ENCODE assay signal across 27 cellular contexts in the genomic region with DNA sequence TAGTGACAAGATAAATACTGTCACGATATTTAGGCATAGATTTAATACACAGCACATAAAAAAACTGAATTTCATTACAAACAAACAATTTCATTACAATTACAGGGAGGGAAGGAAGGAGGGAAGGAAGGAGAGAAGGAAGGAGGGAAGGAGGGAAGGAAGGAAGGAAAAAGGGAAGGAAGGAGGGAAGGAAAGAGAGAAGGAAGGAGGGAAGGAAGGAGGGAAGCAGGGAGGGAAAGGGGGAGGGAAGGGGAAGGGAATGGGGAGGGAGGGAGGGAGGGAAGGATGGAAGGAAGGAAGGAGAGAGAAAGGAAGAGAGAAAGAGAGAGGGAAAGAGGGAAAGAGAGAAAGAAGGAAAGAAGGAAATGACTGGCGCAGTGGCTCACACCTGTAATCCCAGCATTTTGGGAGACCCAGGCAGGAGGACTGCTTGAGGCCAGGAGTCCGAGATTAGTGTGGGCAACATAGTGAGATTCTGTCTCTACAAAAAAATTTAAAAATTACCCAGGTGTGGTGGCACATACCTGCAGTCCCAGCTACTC.
"Had no signal": no experiment of that assay in that cellular context is flagged by ENCODE, and none has a peak within 500 bp of the region (broad histone marks: within the 10 kb centered on the region; RNA-seq: fewer than 3 reads in every experiment).

No MANE protein-coding gene starts in this region.

- H3K36me3 ChIP-seq: colonic mucosa, esophagus muscularis mucosa, esophagus squamous epithelium, gastrocnemius medialis, gastroesophageal sphincter, heart left ventricle, heart right ventricle had no signal

- H3K4me3 ChIP-seq: colonic mucosa, coronary artery, dorsolateral prefrontal cortex, esophagus muscularis mucosa, esophagus squamous epithelium, gastrocnemius medialis, gastroesophageal sphincter, heart left ventricle, heart right ventricle had no signal

- DNase-seq: colonic mucosa; cortex of kidney; dermis blood vessel endothelial cell; dorsolateral prefrontal cortex; effector CD4-positive, alpha-beta T cell; effector CD8-positive, alpha-beta T cell; effector memory CD4-positive, alpha-beta T cell; effector memory CD8-positive, alpha-beta T cell; endodermal cell; erythroblast; esophagus squamous epithelium; foreskin fibroblast; foreskin keratinocyte; foreskin melanocyte; gastrocnemius medialis; glutamatergic neuron; head of caudate nucleus; heart left ventricle; heart right ventricle had no signal

- H3K4me1 ChIP-seq: colonic mucosa, esophagus squamous epithelium, foreskin keratinocyte, gastrocnemius medialis, gastroesophageal sphincter had no signal

- H3K27ac Mint-ChIP-seq: dendritic cell treated with granulocyte-macrophage colony-stimulating factor and Interleukin-4, amounts not matched to agents 40 ng/mL and 50 ng/mL, for 4 days; effector memory CD8-positive, alpha-beta T cell; endodermal cell had no signal

- H3K4me3 Mint-ChIP-seq: dendritic cell treated with granulocyte-macrophage colony-stimulating factor and Interleukin-4, amounts not matched to agents 40 ng/mL and 50 ng/mL, for 4 days; effector memory CD8-positive, alpha-beta T cell; endodermal cell had no signal

- FAIRE-seq: endothelial cell of umbilical vein, frontal cortex had no signal

- H3K27me3 Mint-ChIP-seq: dendritic cell treated with granulocyte-macrophage colony-stimulating factor and Interleukin-4, amounts not matched to agents 40 ng/mL and 50 ng/mL, for 4 days; effector memory CD8-positive, alpha-beta T cell had no signal

- H3K27ac ChIP-seq: colonic mucosa, coronary artery, dorsolateral prefrontal cortex, epithelial cell of prostate, esophagus muscularis mucosa, esophagus squamous epithelium, foreskin keratinocyte, gastrocnemius medialis, gastroesophageal sphincter, heart left ventricle, heart right ventricle had no signal

- ATAC-seq: effector memory CD8-positive, alpha-beta T cell; esophagus mucosa; foreskin keratinocyte; gastrocnemius medialis; gastroesophageal sphincter; heart left ventricle; heart right ventricle had no signal

- H3K9me3 ChIP-seq: colonic mucosa, esophagus muscularis mucosa, esophagus squamous epithelium, gastrocnemius medialis, gastroesophageal sphincter, heart left ventricle had no signal

- H3K27me3 ChIP-seq: colonic mucosa, dorsolateral prefrontal cortex, esophagus muscularis mucosa, esophagus squamous epithelium, foreskin keratinocyte, gastrocnemius medialis, gastroesophageal sphincter, heart left ventricle, heart right ventricle had no signal

- H3K9me3 Mint-ChIP-seq: dendritic cell treated with granulocyte-macrophage colony-stimulating factor and Interleukin-4, amounts not matched to agents 40 ng/mL and 50 ng/mL, for 4 days; effector memory CD8-positive, alpha-beta T cell; endodermal cell had no signal
